ENCODE assay signal across 8 cellular contexts in the genomic region with DNA sequence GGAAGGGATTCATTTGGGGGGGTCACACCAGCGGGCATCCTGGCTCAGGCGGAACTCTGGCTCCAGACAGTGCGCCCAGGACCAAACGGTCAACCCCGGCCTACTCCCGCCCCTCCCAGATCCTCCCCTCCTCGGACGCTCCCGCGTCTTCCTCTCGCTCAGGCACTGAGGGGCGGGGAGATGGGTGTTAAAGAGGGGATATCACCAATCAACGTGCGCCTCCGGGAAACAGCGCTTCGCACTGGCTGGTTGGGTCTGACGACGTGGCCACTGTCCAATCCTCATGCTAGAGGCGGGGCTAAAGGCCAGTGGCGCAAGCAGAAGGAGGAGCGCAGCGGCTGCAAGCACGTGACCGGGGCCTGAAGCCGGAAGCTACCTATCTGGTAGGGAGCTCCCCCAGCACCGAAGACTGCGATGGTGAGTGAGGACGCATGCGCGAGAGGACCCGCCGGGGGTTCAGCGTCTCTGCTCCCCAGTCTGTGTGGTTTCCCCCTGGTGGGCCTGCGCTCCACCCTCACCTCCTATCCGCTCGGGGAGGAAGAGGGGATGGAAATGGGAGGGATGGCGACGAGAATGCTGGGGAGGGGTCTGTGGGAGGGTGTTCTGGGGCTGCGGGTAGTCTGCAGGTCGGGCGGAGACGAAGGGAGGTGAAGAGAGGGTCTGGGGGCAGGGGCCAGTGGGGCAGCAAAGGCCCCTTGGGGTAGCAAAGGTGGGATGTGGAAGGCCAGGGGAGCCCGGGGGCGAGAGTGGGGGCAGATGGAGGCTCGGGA. TPM values are rescaled to one million over a fixed set of nuclear protein-coding genes. Genes with fewer than 3 reads are reported as not detected.
A peak's percentile ranks its signal among the peaks of the same experiment; 100 is the strongest.
DNase-seq lines count a peak whose midpoint lies in the region; ATAC-seq and TF ChIP-seq lines count a peak whose summit lies in the region.

A gene (plus strand): TSS at position 360 of the 770 bp plus-strand sequence. CDS start 55 bp downstream, at position 415.

- peak; percentile 99 for DNase-seq in CMK (ENCODE audit: low read depth)
- DNase-seq in HS-5 (ENCODE audit: low read depth) = peak; percentile 93
- DNase-seq in NK-92 treated with Interleukin-12 subunit alpha and Interleukin-12 subunit beta, amount 100 ng/mL, for 24 hours (lab: John Stamatoyannopoulos, UW) = peak; percentile 100
- DNase-seq in activated CD8-positive, alpha-beta memory T cell treated with anti-CD3 and anti-CD28 coated beads for 24 hours = peak; percentile 95
- peak; percentile 98 for DNase-seq in effector CD4-positive, alpha-beta T cell
- peak; percentile 99 for DNase-seq in lung (ENCODE audit: low spot score)
- DNase-seq in stimulated activated CD4-positive, alpha-beta T cell treated with anti-CD3 and anti-CD28 coated beads, TNF-alpha, amount 100 ng/mL, for 4 hours (ENCODE audit: low read depth in 3 of 3) = peak; percentile 82 to 97 (median 95)

- no peaks in the 10 kb centered on the region for H3K9me3 ChIP-seq in lung (ENCODE audit: control insufficient read depth in 2 of 2, insufficient read depth in 1 of 2, low read length in 1 of 2)

- TF ChIP-seq CTCF in lung (IDR thresholded peaks at IDR 0.05; ENCODE audit: control extremely low read depth, extremely low read depth) = no peak

- H3K4me3 ChIP-seq in lung = peak within 1 kb of the TSS; percentile 66

- no peaks in the 10 kb centered on the region for H3K27me3 ChIP-seq in lung (ENCODE audit: control insufficient read depth, insufficient read depth)

- 0% methylated on average over 46 of the region's 46 CpGs for WGBS in lung, 2 donors

- ATAC-seq in GM19468 (IDR thresholded peaks at IDR 0.05; ENCODE audit: extremely low read depth, unreplicated experiment) (peak; percentile 96), lung (ENCODE audit: insufficient read depth, low FRiP score) (peak; percentile 98)

- H3K4me1 ChIP-seq in lung (ENCODE audit: control insufficient read depth in 2 of 2, insufficient read depth in 2 of 2, low read length in 2 of 2) = peaks cover 0 to 2% of the 10 kb centered on the region in 2 donors

- H3K27ac ChIP-seq in lung (ENCODE audit: low read depth in 1 of 2, low read length in 1 of 2) = peak within 1 kb of the TSS; percentile 78 to 82

- peaks cover 0 to 6% of the 10 kb centered on the region in 2 donors for H3K36me3 ChIP-seq in lung (ENCODE audit: control insufficient read depth in 2 of 2, insufficient read depth in 2 of 2, low read length in 2 of 2)

RNA-seq across cellular contexts. Expression of the gene that starts here (rescaled TPM):
- total RNA-seq in lung = 100 to 1,000 TPM in 1 of 2 donors, 10 to 100 TPM in 1; 63.4 to 134 TPM
- polyA plus RNA-seq in lung = 100 to 1,000 TPM; 240 to 288 TPM

Comparison
In these comparisons a context has a peak if more than half of its experiments do, and no peak if none do; other contexts are left out.
1. Peak in every context shown above with its lines: DNase-seq, ATAC-seq, H3K4me3 ChIP-seq and H3K27ac ChIP-seq.